ENCODE assay signal across 1 cellular context in the genomic region with DNA sequence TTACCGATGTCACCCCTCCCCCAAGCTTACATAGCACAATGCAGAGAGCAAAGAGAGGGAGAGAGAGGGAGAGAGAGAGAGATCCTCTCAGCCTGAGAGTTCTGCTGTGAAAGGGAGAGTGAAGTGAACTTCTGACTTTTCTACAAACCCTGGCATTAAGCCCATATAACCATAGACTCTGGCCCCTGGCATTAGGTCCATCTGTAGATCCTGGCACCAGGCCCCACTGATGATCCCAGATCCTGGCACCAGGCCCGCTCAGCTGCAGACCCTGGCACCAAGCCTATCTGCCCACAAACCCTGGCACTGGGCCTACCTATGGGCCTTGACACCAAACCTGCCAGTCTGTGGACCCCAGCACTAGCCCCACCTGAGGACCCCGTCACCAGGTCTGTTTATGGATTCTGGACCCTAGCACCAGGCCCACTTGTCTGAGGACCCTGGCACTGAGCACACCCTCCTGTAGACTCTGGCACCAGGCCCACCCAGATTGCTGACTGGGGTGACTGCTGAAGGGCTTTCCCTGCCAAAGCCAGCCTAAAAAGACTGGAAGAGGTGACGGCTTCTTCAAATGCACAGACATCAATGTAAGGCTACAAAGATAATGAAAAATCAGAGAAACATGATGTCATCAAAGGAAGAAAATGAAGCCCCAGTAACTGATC.
TF ChIP-seq lines count a peak whose summit lies in the region.

No MANE protein-coding gene starts in this region.

TF ChIP-seq in WTC11, 78 proteins besides CTCF, POLR2A, EP300 and RAD21 (continued from another document):
- TF ChIP-seq PRRX2 (CRISPR knock-in tag; IDR thresholded peaks at IDR 0.05) (no peak), ZNF232 (CRISPR knock-in tag; IDR thresholded peaks at IDR 0.05) (no peak), ATF1 (CRISPR knock-in tag; IDR thresholded peaks at IDR 0.05) (no peak), GABPB1 (CRISPR knock-in tag; IDR thresholded peaks at IDR 0.05) (no peak), E2F1 (CRISPR knock-in tag; IDR thresholded peaks at IDR 0.05) (no peak)
TF ChIP-seq in WTC11: peak in this region for 0.
